11 cellular contexts compared by ENCODE assay signal in genomic region chr2:179455824-179456223, GRCh38.
"Had no signal": no experiment of that assay in that cellular context is flagged by ENCODE, and none has a peak within 500 bp of the region (broad histone marks: within the 10 kb centered on the region; RNA-seq: fewer than 3 reads in every experiment).

No MANE protein-coding gene starts in this region.

- H3K27ac Mint-ChIP-seq: activated T-helper 2 cell treated with anti-CD3 and anti-CD28 coated beads, Interferon-gamma antibody, Interleukin-2, Interleukin-4, amounts not matched to agents 10 μg/mL and 5 μg/mL and 100 μg/mL, durations not matched to agents 14 hours and 24 hours and 36 hours; nephron; stimulated activated naive CD8-positive, alpha-beta T cell treated with anti-CD3 and anti-CD28 coated beads, Interleukin-15, amount 100 ng/mL, for 72 hours had no signal

- H3K4me3 ChIP-seq: dorsolateral prefrontal cortex, heart left ventricle, left ventricle myocardium inferior, ovary, testis had no signal

- DNase-seq: activated naive CD4-positive, alpha-beta T cell treated with anti-CD3 and anti-CD28 coated beads, Interleukin-2, amount 50 U/mL, for 16 hours; dorsolateral prefrontal cortex; heart left ventricle; left ventricle myocardium inferior; mesendoderm; ovary; stimulated activated CD4-positive, alpha-beta T cell treated with anti-CD3 and anti-CD28 coated beads, Interleukin-4, amount 100 ng/mL, for 24 hours; stimulated activated naive CD8-positive, alpha-beta T cell treated with anti-CD3 and anti-CD28 coated beads, Interleukin-15, amount 100 ng/mL, for 72 hours; testis had no signal

- H3K27me3 ChIP-seq: dorsolateral prefrontal cortex, heart left ventricle, ovary, testis had no signal

- H3K36me3 ChIP-seq: heart left ventricle, left ventricle myocardium inferior, ovary had no signal

- H3K4me1 Mint-ChIP-seq: nephron had no signal

- H3K27ac ChIP-seq: dorsolateral prefrontal cortex, heart left ventricle, left ventricle myocardium inferior, ovary, testis had no signal

- H3K4me1 ChIP-seq: heart left ventricle, left ventricle myocardium inferior, testis had no signal

- H3K9me3 ChIP-seq: ovary, testis had no signal

- H3K27me3 Mint-ChIP-seq: stimulated activated naive CD8-positive, alpha-beta T cell treated with anti-CD3 and anti-CD28 coated beads, Interleukin-15, amount 100 ng/mL, for 72 hours had no signal

- H3K4me3 Mint-ChIP-seq: nephron; stimulated activated naive CD8-positive, alpha-beta T cell treated with anti-CD3 and anti-CD28 coated beads, Interleukin-15, amount 100 ng/mL, for 72 hours had no signal

- ATAC-seq: heart left ventricle; stimulated activated naive CD8-positive, alpha-beta T cell treated with anti-CD3 and anti-CD28 coated beads, Interleukin-15, amount 100 ng/mL, for 72 hours had no signal
